ENCODE assay signal across 1 cellular context in the genomic region with DNA sequence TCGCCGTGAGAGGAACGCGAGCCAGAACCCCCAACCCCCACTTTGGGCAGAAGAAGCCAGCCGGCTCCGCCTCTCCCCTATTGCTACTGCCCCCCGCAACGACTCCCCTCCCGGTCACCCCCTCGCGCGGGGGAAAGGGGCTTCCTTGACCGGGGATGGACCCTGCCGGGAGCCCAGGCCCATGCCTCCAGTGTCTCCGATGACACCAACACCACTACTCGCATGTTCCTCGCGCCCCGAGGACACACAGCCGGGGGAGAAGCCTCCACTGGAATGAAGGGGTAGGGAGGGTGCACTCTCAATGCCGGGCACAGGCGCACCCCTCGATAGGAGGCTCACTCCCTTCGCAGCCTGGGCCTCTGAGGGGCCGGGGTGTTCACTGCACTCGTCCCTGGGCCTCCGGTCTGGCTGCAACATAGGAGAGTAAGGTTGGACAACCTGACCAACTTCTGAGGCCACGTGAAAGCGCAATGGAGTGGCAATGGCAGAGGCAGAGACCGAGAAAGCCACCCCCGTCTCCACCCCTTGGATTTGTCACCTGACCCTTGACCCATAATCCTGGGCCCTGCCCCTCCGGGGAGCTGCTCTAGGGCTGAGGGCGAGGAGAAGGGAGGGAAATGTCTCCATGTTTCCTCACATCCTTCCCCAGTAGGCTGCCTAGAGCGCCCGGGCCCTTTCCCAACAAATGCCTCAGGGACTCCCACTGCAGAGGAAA.
TF ChIP-seq lines count a peak whose summit lies in the region.

No MANE protein-coding gene starts in this region.

TF ChIP-seq in WTC11, 78 proteins besides CTCF, POLR2A, EP300 and RAD21 (continued from another document):
- TF ChIP-seq, protein P1, sequence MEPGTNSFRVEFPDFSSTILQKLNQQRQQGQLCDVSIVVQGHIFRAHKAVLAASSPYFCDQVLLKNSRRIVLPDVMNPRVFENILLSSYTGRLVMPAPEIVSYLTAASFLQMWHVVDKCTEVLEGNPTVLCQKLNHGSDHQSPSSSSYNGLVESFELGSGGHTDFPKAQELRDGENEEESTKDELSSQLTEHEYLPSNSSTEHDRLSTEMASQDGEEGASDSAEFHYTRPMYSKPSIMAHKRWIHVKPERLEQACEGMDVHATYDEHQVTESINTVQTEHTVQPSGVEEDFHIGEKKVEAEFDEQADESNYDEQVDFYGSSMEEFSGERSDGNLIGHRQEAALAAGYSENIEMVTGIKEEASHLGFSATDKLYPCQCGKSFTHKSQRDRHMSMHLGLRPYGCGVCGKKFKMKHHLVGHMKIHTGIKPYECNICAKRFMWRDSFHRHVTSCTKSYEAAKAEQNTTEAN (CRISPR knock-in tag; IDR thresholded peaks at IDR 0.05), result no peak; the same call in 1 of the 2 replicates
- TF ChIP-seq MYBL2 (CRISPR knock-in tag; IDR thresholded peaks at IDR 0.05) (no peak), TEAD4 (CRISPR knock-in tag; IDR thresholded peaks at IDR 0.05) (no peak), RORB (CRISPR knock-in tag; IDR thresholded peaks at IDR 0.05) (no peak), ZNF423 (CRISPR knock-in tag; IDR thresholded peaks at IDR 0.05) (no peak), NFE2L1 (CRISPR knock-in tag; IDR thresholded peaks at IDR 0.05) (no peak)
- TF ChIP-seq, protein P2, sequence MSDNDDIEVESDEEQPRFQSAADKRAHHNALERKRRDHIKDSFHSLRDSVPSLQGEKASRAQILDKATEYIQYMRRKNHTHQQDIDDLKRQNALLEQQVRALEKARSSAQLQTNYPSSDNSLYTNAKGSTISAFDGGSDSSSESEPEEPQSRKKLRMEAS (CRISPR knock-in tag; IDR thresholded peaks at IDR 0.05), result peak; percentile 53; the same call in 1 of the 2 replicates
- TF ChIP-seq, protein P3, sequence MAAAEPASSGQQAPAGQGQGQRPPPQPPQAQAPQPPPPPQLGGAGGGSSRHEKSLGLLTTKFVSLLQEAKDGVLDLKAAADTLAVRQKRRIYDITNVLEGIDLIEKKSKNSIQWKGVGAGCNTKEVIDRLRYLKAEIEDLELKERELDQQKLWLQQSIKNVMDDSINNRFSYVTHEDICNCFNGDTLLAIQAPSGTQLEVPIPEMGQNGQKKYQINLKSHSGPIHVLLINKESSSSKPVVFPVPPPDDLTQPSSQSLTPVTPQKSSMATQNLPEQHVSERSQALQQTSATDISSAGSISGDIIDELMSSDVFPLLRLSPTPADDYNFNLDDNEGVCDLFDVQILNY (CRISPR knock-in tag; IDR thresholded peaks at IDR 0.05), result no peak
- TF ChIP-seq, protein P4, sequence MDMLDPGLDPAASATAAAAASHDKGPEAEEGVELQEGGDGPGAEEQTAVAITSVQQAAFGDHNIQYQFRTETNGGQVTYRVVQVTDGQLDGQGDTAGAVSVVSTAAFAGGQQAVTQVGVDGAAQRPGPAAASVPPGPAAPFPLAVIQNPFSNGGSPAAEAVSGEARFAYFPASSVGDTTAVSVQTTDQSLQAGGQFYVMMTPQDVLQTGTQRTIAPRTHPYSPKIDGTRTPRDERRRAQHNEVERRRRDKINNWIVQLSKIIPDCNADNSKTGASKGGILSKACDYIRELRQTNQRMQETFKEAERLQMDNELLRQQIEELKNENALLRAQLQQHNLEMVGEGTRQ (CRISPR knock-in tag; IDR thresholded peaks at IDR 0.05), result peak; percentile 50; the same call in 1 of the 2 replicates
- TF ChIP-seq, protein P5, sequence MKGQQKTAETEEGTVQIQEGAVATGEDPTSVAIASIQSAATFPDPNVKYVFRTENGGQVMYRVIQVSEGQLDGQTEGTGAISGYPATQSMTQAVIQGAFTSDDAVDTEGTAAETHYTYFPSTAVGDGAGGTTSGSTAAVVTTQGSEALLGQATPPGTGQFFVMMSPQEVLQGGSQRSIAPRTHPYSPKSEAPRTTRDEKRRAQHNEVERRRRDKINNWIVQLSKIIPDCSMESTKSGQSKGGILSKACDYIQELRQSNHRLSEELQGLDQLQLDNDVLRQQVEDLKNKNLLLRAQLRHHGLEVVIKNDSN (CRISPR knock-in tag; IDR thresholded peaks at IDR 0.05), result peak; percentile 64; the same call in 1 of the 2 replicates
- TF ChIP-seq, protein P6, sequence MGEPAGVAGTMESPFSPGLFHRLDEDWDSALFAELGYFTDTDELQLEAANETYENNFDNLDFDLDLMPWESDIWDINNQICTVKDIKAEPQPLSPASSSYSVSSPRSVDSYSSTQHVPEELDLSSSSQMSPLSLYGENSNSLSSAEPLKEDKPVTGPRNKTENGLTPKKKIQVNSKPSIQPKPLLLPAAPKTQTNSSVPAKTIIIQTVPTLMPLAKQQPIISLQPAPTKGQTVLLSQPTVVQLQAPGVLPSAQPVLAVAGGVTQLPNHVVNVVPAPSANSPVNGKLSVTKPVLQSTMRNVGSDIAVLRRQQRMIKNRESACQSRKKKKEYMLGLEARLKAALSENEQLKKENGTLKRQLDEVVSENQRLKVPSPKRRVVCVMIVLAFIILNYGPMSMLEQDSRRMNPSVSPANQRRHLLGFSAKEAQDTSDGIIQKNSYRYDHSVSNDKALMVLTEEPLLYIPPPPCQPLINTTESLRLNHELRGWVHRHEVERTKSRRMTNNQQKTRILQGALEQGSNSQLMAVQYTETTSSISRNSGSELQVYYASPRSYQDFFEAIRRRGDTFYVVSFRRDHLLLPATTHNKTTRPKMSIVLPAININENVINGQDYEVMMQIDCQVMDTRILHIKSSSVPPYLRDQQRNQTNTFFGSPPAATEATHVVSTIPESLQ (CRISPR knock-in tag; IDR thresholded peaks at IDR 0.05), result no peak
- TF ChIP-seq, protein P7, sequence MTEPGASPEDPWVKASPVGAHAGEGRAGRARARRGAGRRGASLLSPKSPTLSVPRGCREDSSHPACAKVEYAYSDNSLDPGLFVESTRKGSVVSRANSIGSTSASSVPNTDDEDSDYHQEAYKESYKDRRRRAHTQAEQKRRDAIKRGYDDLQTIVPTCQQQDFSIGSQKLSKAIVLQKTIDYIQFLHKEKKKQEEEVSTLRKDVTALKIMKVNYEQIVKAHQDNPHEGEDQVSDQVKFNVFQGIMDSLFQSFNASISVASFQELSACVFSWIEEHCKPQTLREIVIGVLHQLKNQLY (CRISPR knock-in tag; IDR thresholded peaks at IDR 0.05), result no peak
- TF ChIP-seq, protein P8, sequence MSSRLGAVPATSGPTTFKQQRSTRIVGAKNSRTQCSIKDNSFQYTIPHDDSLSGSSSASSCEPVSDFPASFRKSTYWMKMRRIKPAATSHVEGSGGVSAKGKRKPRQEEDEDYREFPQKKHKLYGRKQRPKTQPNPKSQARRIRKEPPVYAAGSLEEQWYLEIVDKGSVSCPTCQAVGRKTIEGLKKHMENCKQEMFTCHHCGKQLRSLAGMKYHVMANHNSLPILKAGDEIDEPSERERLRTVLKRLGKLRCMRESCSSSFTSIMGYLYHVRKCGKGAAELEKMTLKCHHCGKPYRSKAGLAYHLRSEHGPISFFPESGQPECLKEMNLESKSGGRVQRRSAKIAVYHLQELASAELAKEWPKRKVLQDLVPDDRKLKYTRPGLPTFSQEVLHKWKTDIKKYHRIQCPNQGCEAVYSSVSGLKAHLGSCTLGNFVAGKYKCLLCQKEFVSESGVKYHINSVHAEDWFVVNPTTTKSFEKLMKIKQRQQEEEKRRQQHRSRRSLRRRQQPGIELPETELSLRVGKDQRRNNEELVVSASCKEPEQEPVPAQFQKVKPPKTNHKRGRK (CRISPR knock-in tag; IDR thresholded peaks at IDR 0.05; ENCODE audit: borderline replicate concordance), result no peak
